In the genomic region with DNA sequence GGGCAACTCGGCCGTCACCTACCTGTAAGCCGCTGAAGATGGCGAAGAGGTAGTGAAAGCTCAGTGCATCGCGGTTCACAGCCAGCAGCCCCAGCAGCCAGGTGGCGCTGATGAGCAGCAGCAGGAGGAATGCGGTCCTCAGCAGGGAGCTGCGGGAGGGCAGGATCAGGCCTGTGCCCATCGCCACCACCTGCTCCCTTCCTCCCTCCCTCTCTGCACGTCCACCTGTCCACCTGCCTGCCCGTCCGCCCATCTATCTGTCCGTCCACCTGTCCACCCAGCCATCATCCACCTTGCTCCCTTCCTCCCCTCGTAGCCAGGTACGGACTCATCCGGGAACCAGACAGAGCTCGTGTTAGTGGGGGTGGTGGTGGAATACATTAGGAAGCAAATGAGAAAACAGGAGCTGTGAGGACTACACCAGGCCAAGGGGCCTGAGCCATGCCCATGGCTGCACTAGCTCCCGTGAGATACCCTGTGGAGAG, we compare ENCODE assay signal across 8 cellular contexts. TPM values are rescaled to one million over a fixed set of nuclear protein-coding genes. Genes with fewer than 3 reads are reported as not detected.
DNase-seq lines count a peak whose midpoint lies in the region; ATAC-seq, FAIRE-seq and TF ChIP-seq lines count a peak whose summit lies in the region.

No MANE protein-coding gene starts in this region.

- peak overlapping the region in 4 of 8 donors; percentile 25 to 80 (median 48) for H3K4me3 Mint-ChIP-seq in CD4-positive, alpha-beta memory T cell

- H3K4me1 Mint-ChIP-seq in CD4-positive, alpha-beta memory T cell = peaks cover 14 to 31% (median 21%) of the 10 kb centered on the region in 4 donors

- H3K27me3 Mint-ChIP-seq in CD4-positive, alpha-beta memory T cell = peaks cover 1 to 5% of the 10 kb centered on the region in 2 donors

- no peak overlapping the region for H3K4me3 ChIP-seq in CD4-positive, alpha-beta memory T cell (ENCODE audit: low read length in 2 of 2)
- no peak overlapping the region for H3K4me3 ChIP-seq in RWPE2 (ENCODE audit: severe bottlenecking)
- no peak overlapping the region for H3K4me3 ChIP-seq in sigmoid colon

- H3K9me3 Mint-ChIP-seq in CD4-positive, alpha-beta memory T cell = no peaks in the 10 kb centered on the region

- no peaks in the 10 kb centered on the region for H3K27me3 ChIP-seq in CD4-positive, alpha-beta memory T cell (ENCODE audit: insufficient read depth, low read length)
- H3K27me3 ChIP-seq in RWPE2 (ENCODE audit: insufficient read depth, poor library complexity, severe bottlenecking) (no peaks in the 10 kb centered on the region), sigmoid colon (peaks cover 4 to 36% (median 12%) of the 10 kb centered on the region in 3 donors)

- H3K36me3 Mint-ChIP-seq in CD4-positive, alpha-beta memory T cell = no peaks in the 10 kb centered on the region

- no peaks in the 10 kb centered on the region for H3K9me3 ChIP-seq in CD4-positive, alpha-beta memory T cell (ENCODE audit: control insufficient read depth in 1 of 2, low read length in 2 of 2)
- H3K9me3 ChIP-seq in RWPE2 (ENCODE audit: severe bottlenecking) (no peaks in the 10 kb centered on the region), sigmoid colon (no peaks in the 10 kb centered on the region)

- peaks cover 28% of the 10 kb centered on the region for H3K4me1 ChIP-seq in CD4-positive, alpha-beta memory T cell (ENCODE audit: insufficient read depth, low read length)
- H3K4me1 ChIP-seq in RWPE2 (ENCODE audit: insufficient read depth, poor library complexity, severe bottlenecking) = no peaks in the 10 kb centered on the region
- H3K4me1 ChIP-seq in sigmoid colon = no peaks in the 10 kb centered on the region

- 26 to 43% methylated on average over 19 of the region's 19 CpGs for WGBS in sigmoid colon, 2 donors

- POLR2A ChIA-PET in CD4-positive, alpha-beta memory T cell (lab: Charles Lee; ENCODE audit: partially characterized antibody) = interaction anchor here (0.9 to 1.7 kb wide), 3 partner anchors 24 to 118 kb away, joined by 3 to 9 read pairs (median 3); a partner anchor contains a TSS

- H3K27ac Mint-ChIP-seq in CD4-positive, alpha-beta memory T cell = peak overlapping the region in 4 of 7 donors; percentile 12 to 67 (median 34)

- TF ChIP-seq CTCF in RWPE2 (IDR thresholded peaks at IDR 0.05; ENCODE audit: poor library complexity, severe bottlenecking) (peak; percentile 90), sigmoid colon (IDR thresholded peaks at IDR 0.05) (peak; percentile 50 to 89 (median 78))

- peak; percentile 79 for ATAC-seq in RWPE2 (ENCODE audit: low read depth)
- ATAC-seq in HG02885 (IDR thresholded peaks at IDR 0.05; ENCODE audit: poor library complexity, unreplicated experiment) = no peak

- intact Hi-C loops in CD4-positive, alpha-beta memory T cell (cut with micrococcal nuclease) = no loop called here
- intact Hi-C loops in sigmoid colon (cut with DNase I) = loop anchor here (2.0 kb wide), 1 partner anchor 175 kb away; no protein-coding TSS in a partner anchor

- no peak for TF ChIP-seq POLR2A in sigmoid colon (IDR thresholded peaks at IDR 0.05)

- H3K27ac ChIP-seq in CD4-positive, alpha-beta memory T cell (ENCODE audit: low read depth, low read length) = no peak overlapping the region
- H3K27ac ChIP-seq in RWPE2 (ENCODE audit: poor library complexity, severe bottlenecking) (no peak overlapping the region), sigmoid colon (no peak overlapping the region)

- TF ChIP-seq EP300 in sigmoid colon (IDR thresholded peaks at IDR 0.05) = no peak

- CTCF ChIA-PET in CD4-positive, alpha-beta memory T cell (lab: Charles Lee; ENCODE audit: partially characterized antibody) = interaction anchor here (0.8 to 4.8 kb wide), 27 partner anchors 9 to 361 kb away, joined by 3 to 70 read pairs (median 3); a partner anchor contains a TSS

- DNase-seq in CD4-positive, alpha-beta memory T cell = peak; percentile 49 to 72 (median 58)
- DNase-seq in HTR-8/SVneo (ENCODE audit: insufficient read length, low spot score) (peak; percentile 81), RWPE2 (ENCODE audit: low spot score) (peak; percentile 68), activated gamma-delta T cell (lab: John Stamatoyannopoulos, UW) (peak; percentile 56), germinal center (ENCODE audit: low spot score) (peak; percentile 85), sigmoid colon (no peak), putamen (ENCODE audit: low spot score) (no peak)

- H3K36me3 ChIP-seq in CD4-positive, alpha-beta memory T cell (ENCODE audit: insufficient read depth, low read length) = no peaks in the 10 kb centered on the region
- H3K36me3 ChIP-seq in RWPE2 (ENCODE audit: low read depth) (peaks cover 40% of the 10 kb centered on the region), sigmoid colon (no peaks in the 10 kb centered on the region)

- FAIRE-seq in HTR-8/SVneo (lab: Jason Lieb, UNC) = peak; percentile 93

RNA-seq across cellular contexts. Expression of a gene that starts 32.2 kb away (rescaled TPM):
- total RNA-seq in CD4-positive, alpha-beta memory T cell = 10 to 100 TPM; 79.9 to 93.0 TPM
- polyA plus RNA-seq in CD4-positive, alpha-beta memory T cell = 10 to 100 TPM; 14.5 to 17.2 TPM
- total RNA-seq in sigmoid colon = 10 to 100 TPM; 20.7 to 30.2 (median 23.3) TPM
- polyA plus RNA-seq in sigmoid colon = 10 to 100 TPM; 12.5 to 38.7 (median 13.8) TPM

Comparison
In these comparisons a context has a peak if more than half of its experiments do, and no peak if none do; other contexts are left out.
1. DNase-seq: peak in CD4-positive, alpha-beta memory T cell (5 of 5), HTR-8/SVneo (single experiment), RWPE2 (single experiment), activated gamma-delta T cell (single experiment) and germinal center (single experiment); none in sigmoid colon (single experiment) and putamen (single experiment).